Comparison of ENCODE assay signal across 13 cellular contexts in the genomic region with DNA sequence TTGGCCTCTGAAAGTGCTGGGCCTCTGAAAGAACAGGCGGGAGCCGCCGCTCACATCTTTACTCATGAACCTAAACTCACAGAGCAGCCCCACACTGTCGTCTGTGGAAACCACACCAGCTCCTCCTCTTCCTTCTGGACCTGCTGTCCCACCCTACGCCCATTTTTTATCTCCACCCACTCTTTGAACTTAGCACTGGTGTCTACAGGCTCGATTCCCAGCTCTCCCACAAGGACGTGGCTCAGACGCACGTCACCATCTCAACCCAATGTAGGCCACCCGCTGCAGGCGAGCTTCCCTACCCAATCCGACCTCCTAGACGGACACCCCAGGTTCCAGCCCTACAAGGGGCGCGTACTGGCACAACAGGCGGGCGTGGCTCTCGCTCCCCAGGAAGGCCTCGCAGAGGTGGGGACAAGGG.
A peak's percentile ranks its signal among the peaks of the same experiment; 100 is the strongest.
DNase-seq lines count a peak whose midpoint lies in the region; ATAC-seq and TF ChIP-seq lines count a peak whose summit lies in the region.
"Had no signal": no experiment of that assay in that cellular context is flagged by ENCODE, and none has a peak within 500 bp of the region (broad histone marks: within the 10 kb centered on the region; RNA-seq: fewer than 3 reads in every experiment).

No MANE protein-coding gene starts in this region.

- peaks cover 62% of the 10 kb centered on the region for H3K36me3 Mint-ChIP-seq in endodermal cell (ENCODE audit: low read depth)
- no peaks in the 10 kb centered on the region for H3K36me3 Mint-ChIP-seq in activated CD4-positive, alpha-beta T cell treated with anti-CD3 and anti-CD28 coated beads, Interleukin-2, amount 10 ng/mL, durations not matched to agents 24 days and 14 days (ENCODE audit: low read depth)
- H3K36me3 Mint-ChIP-seq: CD8-positive, alpha-beta memory T cell had no signal

- no peak for TF ChIP-seq CTCF in HFF-Myc (IDR thresholded peaks at IDR 0.05; ENCODE audit: low read depth, low read length, missing control alignments)
- TF ChIP-seq CTCF in endodermal cell (conservative IDR thresholded peaks at IDR 0.05) = no peak
- no peak for TF ChIP-seq CTCF in upper lobe of left lung (IDR thresholded peaks at IDR 0.05)

- H3K36me3 ChIP-seq in endodermal cell (ENCODE audit: control insufficient read depth, insufficient read depth, low read length) (peaks cover 83% of the 10 kb centered on the region), muscle layer of colon (ENCODE audit: insufficient read depth, low read length) (no peaks in the 10 kb centered on the region), upper lobe of left lung (no peaks in the 10 kb centered on the region)

- DNase-seq in HFF-Myc (ENCODE audit: extremely low read depth, low read depth) (no peak), endodermal cell (no peak), upper lobe of left lung (no peak), activated gamma-delta T cell treated with Interleukin-2 at 50 U/mL for 16 hours (no peak), T-helper 9 cell (no peak)
- DNase-seq in activated CD4-positive, alpha-beta T cell treated with anti-CD3 and anti-CD28 coated beads, Interleukin-2, amount 10 ng/mL, durations not matched to agents 24 days and 14 days = no peak
- DNase-seq: activated CD4-positive, alpha-beta T cell treated with anti-CD3 and anti-CD28 coated beads for 48 hours; CD8-positive, alpha-beta memory T cell; MM.1S; NCI-H2171; stimulated activated naive CD8-positive, alpha-beta T cell treated with anti-CD3 and anti-CD28 coated beads, Interleukin-15, Interleukin-2, amounts not matched to agents 100 U/mL and 50 U/mL, for 24 hours had no signal

- H3K4me3 Mint-ChIP-seq in endodermal cell = no peak overlapping the region
- H3K4me3 Mint-ChIP-seq in activated CD4-positive, alpha-beta T cell treated with anti-CD3 and anti-CD28 coated beads, Interleukin-2, amount 10 ng/mL, durations not matched to agents 24 days and 14 days = no peak overlapping the region
- H3K4me3 Mint-ChIP-seq: activated T-helper 1 cell treated with anti-CD3 and anti-CD28 coated beads, Interleukin-12 subunit alpha, Interleukin-12 subunit beta, Interleukin-2, Interleukin-4 antibody, amounts not matched to agents 30 ng/mL and 10 ng/mL and 1 ng/mL, durations not matched to agents 14 hours and 24 hours and 36 hours; CD8-positive, alpha-beta memory T cell had no signal

- peak overlapping the region; percentile 14 for H3K27ac Mint-ChIP-seq in endodermal cell
- H3K27ac Mint-ChIP-seq in activated CD4-positive, alpha-beta T cell treated with anti-CD3 and anti-CD28 coated beads, Interleukin-2, amount 10 ng/mL, durations not matched to agents 24 days and 14 days = no peak overlapping the region
- H3K27ac Mint-ChIP-seq: activated T-helper 1 cell treated with anti-CD3 and anti-CD28 coated beads, Interleukin-12 subunit alpha, Interleukin-12 subunit beta, Interleukin-2, Interleukin-4 antibody, amounts not matched to agents 30 ng/mL and 10 ng/mL and 1 ng/mL, durations not matched to agents 14 hours and 24 hours and 36 hours; CD8-positive, alpha-beta memory T cell had no signal

- H3K27me3 ChIP-seq in endodermal cell (ENCODE audit: control insufficient read depth, insufficient read depth, low read length, poor library complexity, severe bottlenecking) (no peaks in the 10 kb centered on the region), muscle layer of colon (ENCODE audit: control insufficient read depth in 1 of 2, insufficient read depth in 2 of 2, low read length in 2 of 2) (no peaks in the 10 kb centered on the region), upper lobe of left lung (no peaks in the 10 kb centered on the region)

- intact Hi-C loops in activated CD4-positive, alpha-beta T cell treated with anti-CD3 and anti-CD28 coated beads, Interleukin-2, amount 10 ng/mL, durations not matched to agents 24 days and 14 days (cut with micrococcal nuclease) = no loop called here

- H3K4me1 Mint-ChIP-seq in endodermal cell = peaks cover 39% of the 10 kb centered on the region
- H3K4me1 Mint-ChIP-seq in activated CD4-positive, alpha-beta T cell treated with anti-CD3 and anti-CD28 coated beads, Interleukin-2, amount 10 ng/mL, durations not matched to agents 24 days and 14 days = no peaks in the 10 kb centered on the region
- H3K4me1 Mint-ChIP-seq: CD8-positive, alpha-beta memory T cell had no signal

- H3K4me3 ChIP-seq in HFF-Myc (replicated peaks; ENCODE audit: low read depth, low read length) (0 out of 2 replicates have a peak overlapping the region, but pooled peaks have one; percentile 26), endodermal cell (ENCODE audit: low read length) (no peak overlapping the region), muscle layer of colon (ENCODE audit: low read depth in 1 of 2, low read length in 2 of 2) (no peak overlapping the region), upper lobe of left lung (peak overlapping the region in 1 of 4 donors; percentile 5)

- H3K27ac ChIP-seq in endodermal cell (ENCODE audit: low read depth, low read length) (peak overlapping the region; percentile 38), muscle layer of colon (ENCODE audit: low read depth, low read length) (peak overlapping the region; percentile 63), upper lobe of left lung (peak overlapping the region; percentile 59 to 83 (median 80))

- H3K4me1 ChIP-seq in endodermal cell (ENCODE audit: control insufficient read depth, insufficient read depth, low read length) (peaks cover 4% of the 10 kb centered on the region), muscle layer of colon (ENCODE audit: insufficient read depth, low read length) (peaks cover 22% of the 10 kb centered on the region), upper lobe of left lung (peaks cover 9 to 26% (median 15%) of the 10 kb centered on the region in 4 donors)

- peak in 1 of 2 donors; percentile 45 for ATAC-seq in upper lobe of left lung (ENCODE audit: low FRiP score in 2 of 2)
- ATAC-seq: stimulated activated naive CD8-positive, alpha-beta T cell treated with anti-CD3 and anti-CD28 coated beads, Interleukin-15, Interleukin-2, amounts not matched to agents 100 U/mL and 50 U/mL, for 24 hours had no signal

- no peak for TF ChIP-seq EP300 in upper lobe of left lung (IDR thresholded peaks at IDR 0.05)

- no peak for TF ChIP-seq POLR2A in upper lobe of left lung (IDR thresholded peaks at IDR 0.05)

- WGBS in endodermal cell (ENCODE audit: insufficient coverage in 1 of 2, insufficient read length in 1 of 2), 2 experiments = 94 to 97% methylated on average over 19 of the region's 19 CpGs
- 73 to 80% methylated on average over 17 to 19 of the region's 19 CpGs for WGBS in upper lobe of left lung, 2 donors

- H3K9me3 ChIP-seq in endodermal cell (ENCODE audit: control insufficient read depth, low read length) = no peaks in the 10 kb centered on the region
- no peaks in the 10 kb centered on the region for H3K9me3 ChIP-seq in muscle layer of colon (ENCODE audit: low read length)
- no peaks in the 10 kb centered on the region for H3K9me3 ChIP-seq in upper lobe of left lung

- H3K9ac ChIP-seq in endodermal cell (ENCODE audit: extremely low read depth, low read length, poor library complexity, severe bottlenecking) (no peak overlapping the region), muscle layer of colon (ENCODE audit: low read length) (no peak overlapping the region)

- H3K27me3 Mint-ChIP-seq in endodermal cell (ENCODE audit: insufficient read depth) = no peaks in the 10 kb centered on the region
- H3K27me3 Mint-ChIP-seq in activated CD4-positive, alpha-beta T cell treated with anti-CD3 and anti-CD28 coated beads, Interleukin-2, amount 10 ng/mL, durations not matched to agents 24 days and 14 days = no peaks in the 10 kb centered on the region

- H3K9me3 Mint-ChIP-seq in endodermal cell = no peaks in the 10 kb centered on the region
- no peaks in the 10 kb centered on the region for H3K9me3 Mint-ChIP-seq in activated CD4-positive, alpha-beta T cell treated with anti-CD3 and anti-CD28 coated beads, Interleukin-2, amount 10 ng/mL, durations not matched to agents 24 days and 14 days
- H3K9me3 Mint-ChIP-seq: activated T-helper 1 cell treated with anti-CD3 and anti-CD28 coated beads, Interleukin-12 subunit alpha, Interleukin-12 subunit beta, Interleukin-2, Interleukin-4 antibody, amounts not matched to agents 30 ng/mL and 10 ng/mL and 1 ng/mL, durations not matched to agents 14 hours and 24 hours and 36 hours; CD8-positive, alpha-beta memory T cell had no signal
